1 cellular context compared by ENCODE assay signal in the genomic region with DNA sequence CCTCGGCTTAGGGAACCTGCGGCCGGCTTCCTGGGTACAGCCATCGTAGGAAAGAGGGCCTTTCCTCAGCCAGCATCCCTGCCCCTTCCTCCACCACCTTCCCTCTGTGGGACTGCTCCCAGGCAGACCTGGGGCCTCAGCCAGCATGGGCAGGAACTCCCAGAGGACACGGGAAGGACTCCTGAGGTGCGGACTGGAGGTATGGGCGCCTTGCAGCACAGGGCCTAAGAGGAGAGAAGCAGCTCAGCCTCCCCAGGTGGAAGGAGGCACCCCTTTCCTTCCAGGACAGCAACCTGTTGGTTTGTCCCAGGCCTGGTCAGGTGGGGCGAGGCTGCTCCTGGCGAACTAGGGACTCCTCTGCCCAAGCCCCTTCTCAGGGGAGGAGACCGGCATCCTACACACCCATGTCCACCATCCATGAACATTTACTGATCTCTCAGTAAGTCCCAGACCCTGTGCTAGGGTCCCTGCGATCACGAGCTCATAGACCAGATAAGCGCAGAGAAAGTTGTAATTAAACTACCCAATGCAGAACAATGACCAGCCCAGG.
TF ChIP-seq lines count a peak whose summit lies in the region.

No MANE protein-coding gene starts in this region.

TF ChIP-seq in GM23338, 12 proteins besides CTCF, POLR2A, EP300 and RAD21 (continued from another document):
- TF ChIP-seq, protein P1, sequence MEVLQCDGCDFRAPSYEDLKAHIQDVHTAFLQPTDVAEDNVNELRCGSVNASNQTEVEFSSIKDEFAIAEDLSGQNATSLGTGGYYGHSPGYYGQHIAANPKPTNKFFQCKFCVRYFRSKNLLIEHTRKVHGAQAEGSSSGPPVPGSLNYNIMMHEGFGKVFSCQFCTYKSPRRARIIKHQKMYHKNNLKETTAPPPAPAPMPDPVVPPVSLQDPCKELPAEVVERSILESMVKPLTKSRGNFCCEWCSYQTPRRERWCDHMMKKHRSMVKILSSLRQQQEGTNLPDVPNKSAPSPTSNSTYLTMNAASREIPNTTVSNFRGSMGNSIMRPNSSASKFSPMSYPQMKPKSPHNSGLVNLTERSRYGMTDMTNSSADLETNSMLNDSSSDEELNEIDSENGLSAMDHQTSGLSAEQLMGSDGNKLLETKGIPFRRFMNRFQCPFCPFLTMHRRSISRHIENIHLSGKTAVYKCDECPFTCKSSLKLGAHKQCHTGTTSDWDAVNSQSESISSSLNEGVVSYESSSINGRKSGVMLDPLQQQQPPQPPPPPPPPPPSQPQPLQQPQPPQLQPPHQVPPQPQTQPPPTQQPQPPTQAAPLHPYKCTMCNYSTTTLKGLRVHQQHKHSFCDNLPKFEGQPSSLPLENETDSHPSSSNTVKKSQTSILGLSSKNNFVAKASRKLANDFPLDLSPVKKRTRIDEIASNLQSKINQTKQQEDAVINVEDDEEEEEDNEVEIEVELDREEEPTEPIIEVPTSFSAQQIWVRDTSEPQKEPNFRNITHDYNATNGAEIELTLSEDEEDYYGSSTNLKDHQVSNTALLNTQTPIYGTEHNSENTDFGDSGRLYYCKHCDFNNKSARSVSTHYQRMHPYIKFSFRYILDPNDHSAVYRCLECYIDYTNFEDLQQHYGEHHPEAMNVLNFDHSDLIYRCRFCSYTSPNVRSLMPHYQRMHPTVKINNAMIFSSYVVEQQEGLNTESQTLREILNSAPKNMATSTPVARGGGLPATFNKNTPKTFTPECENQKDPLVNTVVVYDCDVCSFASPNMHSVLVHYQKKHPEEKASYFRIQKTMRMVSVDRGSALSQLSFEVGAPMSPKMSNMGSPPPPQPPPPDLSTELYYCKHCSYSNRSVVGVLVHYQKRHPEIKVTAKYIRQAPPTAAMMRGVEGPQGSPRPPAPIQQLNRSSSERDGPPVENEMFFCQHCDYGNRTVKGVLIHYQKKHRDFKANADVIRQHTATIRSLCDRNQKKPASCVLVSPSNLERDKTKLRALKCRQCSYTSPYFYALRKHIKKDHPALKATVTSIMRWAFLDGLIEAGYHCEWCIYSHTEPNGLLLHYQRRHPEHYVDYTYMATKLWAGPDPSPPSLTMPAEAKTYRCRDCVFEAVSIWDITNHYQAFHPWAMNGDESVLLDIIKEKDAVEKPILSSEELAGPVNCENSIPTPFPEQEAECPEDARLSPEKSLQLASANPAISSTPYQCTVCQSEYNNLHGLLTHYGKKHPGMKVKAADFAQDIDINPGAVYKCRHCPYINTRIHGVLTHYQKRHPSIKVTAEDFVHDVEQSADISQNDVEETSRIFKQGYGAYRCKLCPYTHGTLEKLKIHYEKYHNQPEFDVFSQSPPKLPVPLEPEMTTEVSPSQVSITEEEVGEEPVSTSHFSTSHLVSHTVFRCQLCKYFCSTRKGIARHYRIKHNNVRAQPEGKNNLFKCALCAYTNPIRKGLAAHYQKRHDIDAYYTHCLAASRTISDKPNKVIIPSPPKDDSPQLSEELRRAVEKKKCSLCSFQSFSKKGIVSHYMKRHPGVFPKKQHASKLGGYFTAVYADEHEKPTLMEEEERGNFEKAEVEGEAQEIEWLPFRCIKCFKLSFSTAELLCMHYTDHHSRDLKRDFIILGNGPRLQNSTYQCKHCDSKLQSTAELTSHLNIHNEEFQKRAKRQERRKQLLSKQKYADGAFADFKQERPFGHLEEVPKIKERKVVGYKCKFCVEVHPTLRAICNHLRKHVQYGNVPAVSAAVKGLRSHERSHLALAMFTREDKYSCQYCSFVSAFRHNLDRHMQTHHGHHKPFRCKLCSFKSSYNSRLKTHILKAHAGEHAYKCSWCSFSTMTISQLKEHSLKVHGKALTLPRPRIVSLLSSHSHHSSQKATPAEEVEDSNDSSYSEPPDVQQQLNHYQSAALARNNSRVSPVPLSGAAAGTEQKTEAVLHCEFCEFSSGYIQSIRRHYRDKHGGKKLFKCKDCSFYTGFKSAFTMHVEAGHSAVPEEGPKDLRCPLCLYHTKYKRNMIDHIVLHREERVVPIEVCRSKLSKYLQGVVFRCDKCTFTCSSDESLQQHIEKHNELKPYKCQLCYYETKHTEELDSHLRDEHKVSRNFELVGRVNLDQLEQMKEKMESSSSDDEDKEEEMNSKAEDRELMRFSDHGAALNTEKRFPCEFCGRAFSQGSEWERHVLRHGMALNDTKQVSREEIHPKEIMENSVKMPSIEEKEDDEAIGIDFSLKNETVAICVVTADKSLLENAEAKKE (CRISPR knock-in tag; IDR thresholded peaks at IDR 0.05), result no peak
- TF ChIP-seq ZNF114 (CRISPR knock-in tag; IDR thresholded peaks at IDR 0.05) (no peak), EZH2phosphoT487 (IDR thresholded peaks at IDR 0.05; ENCODE audit: unreplicated experiment) (no peak), REST (IDR thresholded peaks at IDR 0.05; ENCODE audit: unreplicated experiment) (no peak), STAT1 (IDR thresholded peaks at IDR 0.05; ENCODE audit: unreplicated experiment) (no peak)
